16 cellular contexts compared by ENCODE assay signal in the genomic region with DNA sequence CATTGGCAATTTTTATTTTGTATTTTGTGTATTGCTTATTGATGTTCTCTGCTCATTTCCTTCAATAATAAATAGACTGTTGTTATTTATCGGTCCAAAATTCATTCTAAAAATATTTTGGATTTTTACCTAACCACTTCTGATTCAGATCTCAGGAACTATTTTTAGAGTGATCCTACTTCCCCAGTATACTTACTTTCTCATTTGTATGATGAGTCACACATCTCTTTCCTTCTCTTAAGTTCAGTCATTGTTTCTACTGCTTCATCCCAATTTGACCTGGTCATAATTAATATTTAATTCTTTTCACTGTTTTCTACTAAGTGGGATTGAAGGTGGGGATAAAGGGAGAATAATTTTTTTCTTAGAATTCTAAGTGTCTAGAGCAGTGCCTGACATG.
DNase-seq lines count a peak whose midpoint lies in the region; ATAC-seq and TF ChIP-seq lines count a peak whose summit lies in the region.
"Had no signal": no experiment of that assay in that cellular context is flagged by ENCODE, and none has a peak within 500 bp of the region (broad histone marks: within the 10 kb centered on the region; RNA-seq: fewer than 3 reads in every experiment).

No MANE protein-coding gene starts in this region.

- CTCF ChIA-PET in MCF 10A (lab: Yijun Ruan, JAX), result no interaction called here

- H3K9ac ChIP-seq in fibroblast of lung (ENCODE audit: insufficient read depth, low read length), result no peak overlapping the region

- H3K36me3 Mint-ChIP-seq in MCF 10A (ENCODE audit: insufficient read depth, unreplicated experiment), result peaks cover 36% of the 10 kb centered on the region

- intact Hi-C loops in MCF 10A (cut with micrococcal nuclease) (no loop called here), breast epithelium (cut with DNase I; ENCODE audit: low total_unique reads) (no loop called here)

- no peak overlapping the region for H3K4me3 Mint-ChIP-seq in MCF 10A (ENCODE audit: unreplicated experiment)
- H3K4me3 Mint-ChIP-seq: activated CD4-positive, alpha-beta T cell treated with anti-CD3 and anti-CD28 coated beads, Interleukin-2, amount 10 ng/mL, durations not matched to agents 7 days and 5 days; activated T-helper 17 cell treated with anti-CD3 and anti-CD28 coated beads, Interleukin-2, amount 50 U/mL, for 72 hours had no signal

- no TSS peak for BruUV-seq in MCF 10A (replicated peaks; lab: Mats Ljungman, UMichigan)

- H3K27ac Mint-ChIP-seq in MCF 10A (ENCODE audit: low read depth, unreplicated experiment), result peak overlapping the region; percentile 60
- H3K27ac Mint-ChIP-seq: activated CD4-positive, alpha-beta T cell treated with anti-CD3 and anti-CD28 coated beads, Interleukin-2, amount 10 ng/mL, durations not matched to agents 7 days and 5 days; activated T-helper 17 cell treated with anti-CD3 and anti-CD28 coated beads, Interleukin-2, amount 50 U/mL, for 72 hours had no signal

- H3K4me1 ChIP-seq in breast epithelium (no peaks in the 10 kb centered on the region), fibroblast of lung (ENCODE audit: control insufficient read depth, extremely low read depth, insufficient read depth, low read length) (no peaks in the 10 kb centered on the region), right atrium auricular region (no peaks in the 10 kb centered on the region)
- H3K4me1 ChIP-seq: upper lobe of left lung had no signal

- peaks cover 15% of the 10 kb centered on the region for H3K9me3 Mint-ChIP-seq in MCF 10A (ENCODE audit: unreplicated experiment)

- H4K20me1 ChIP-seq in fibroblast of lung (ENCODE audit: control insufficient read depth, extremely low read depth, insufficient read depth, low read length), result no peaks in the 10 kb centered on the region

- H3K79me2 ChIP-seq in fibroblast of lung (ENCODE audit: control insufficient read depth, insufficient read depth, low read length), result no peaks in the 10 kb centered on the region

- H3K4me3 ChIP-seq in breast epithelium (no peak overlapping the region), fibroblast of lung (replicated peaks in 1 of 4; ENCODE audit: control extremely low read depth in 1 of 4, insufficient read depth in 1 of 4, low read depth in 3 of 4, low read length in 4 of 4) (no peak overlapping the region), right atrium auricular region (no peak overlapping the region)
- H3K4me3 ChIP-seq: A549, PC-9, upper lobe of left lung had no signal

- H3K27me3 ChIP-seq in breast epithelium (no peaks in the 10 kb centered on the region), fibroblast of lung (ENCODE audit: control insufficient read depth, insufficient read depth, low read length) (no peaks in the 10 kb centered on the region), right atrium auricular region (no peaks in the 10 kb centered on the region)
- H3K27me3 ChIP-seq: upper lobe of left lung had no signal

- ATAC-seq in SK-N-SH treated with all-trans-retinoic acid at 6 μM for 48 hours (peak; percentile 74), HG02870 (IDR thresholded peaks at IDR 0.05; ENCODE audit: unreplicated experiment) (no peak)
- ATAC-seq: activated T-helper 17 cell treated with anti-CD3 and anti-CD28 coated beads, Interleukin-2, amount 50 U/mL, for 72 hours had no signal

- H3K27me3 Mint-ChIP-seq in MCF 10A (ENCODE audit: insufficient read depth, unreplicated experiment), result no peaks in the 10 kb centered on the region
- H3K27me3 Mint-ChIP-seq: activated CD4-positive, alpha-beta T cell treated with anti-CD3 and anti-CD28 coated beads, Interleukin-2, amount 10 ng/mL, durations not matched to agents 7 days and 5 days; activated T-helper 17 cell treated with anti-CD3 and anti-CD28 coated beads, Interleukin-2, amount 50 U/mL, for 72 hours had no signal

- DNase-seq in MCF 10A (ENCODE audit: unreplicated experiment), result peak; percentile 19
- DNase-seq in breast epithelium (ENCODE audit: low spot score in 2 of 2), result no peak
- peak; percentile 44 to 84 for DNase-seq in fibroblast of lung (ENCODE audit: low read depth in 2 of 2)
- peak; percentile 23 for DNase-seq in stromal cell of bone marrow (ENCODE audit: low read depth)
- no peak for DNase-seq in right atrium auricular region (ENCODE audit: low spot score)
- no peak for DNase-seq in NCI-H748 treated with DMSO at 0.1 percent for 48 hours (lab: John Stamatoyannopoulos, UW)
- DNase-seq: activated CD4-positive, alpha-beta T cell treated with anti-CD3 and anti-CD28 coated beads, Interleukin-2, amount 10 ng/mL, durations not matched to agents 7 days and 5 days; mesendoderm; NCI-H2171; PC-9; upper lobe of left lung had no signal

- no peak overlapping the region for H3K4me2 ChIP-seq in fibroblast of lung (ENCODE audit: extremely low read depth, insufficient read depth, low read length)
- H3K4me2 ChIP-seq: A549, PC-9 had no signal

- no peak for TF ChIP-seq POLR2A in breast epithelium (IDR thresholded peaks at IDR 0.05)

- TF ChIP-seq CTCF in MCF 10A (IDR thresholded peaks at IDR 0.05; ENCODE audit: unreplicated experiment) (no peak), breast epithelium (IDR thresholded peaks at IDR 0.05) (no peak), fibroblast of lung (conservative IDR thresholded peaks at IDR 0.05 in 1 of 2, IDR thresholded peaks at IDR 0.05 in 1 of 2; ENCODE audit: low read depth in 1 of 2, low read length in 2 of 2) (no peak), right atrium auricular region (IDR thresholded peaks at IDR 0.05) (no peak)

- POLR2A ChIA-PET in MCF 10A (lab: Yijun Ruan, JAX), result interaction anchor here (0.6 kb wide), 1 partner anchor 1197 kb away, joined by 3 read pairs; no protein-coding TSS in a partner anchor

- H3K36me3 ChIP-seq in breast epithelium, result peaks cover 3% of the 10 kb centered on the region
- H3K36me3 ChIP-seq in fibroblast of lung (ENCODE audit: control insufficient read depth, insufficient read depth, low read length), result no peaks in the 10 kb centered on the region
- peaks cover 20% of the 10 kb centered on the region for H3K36me3 ChIP-seq in right atrium auricular region

- H3K27ac ChIP-seq in breast epithelium (no peak overlapping the region), fibroblast of lung (ENCODE audit: insufficient read depth, low read length) (no peak overlapping the region), right atrium auricular region (no peak overlapping the region)
- H3K27ac ChIP-seq: A549, epithelial cell of prostate, PC-9, upper lobe of left lung had no signal

- H3K4me1 Mint-ChIP-seq in MCF 10A (ENCODE audit: insufficient read depth, unreplicated experiment), result peaks cover 6% of the 10 kb centered on the region
- H3K4me1 Mint-ChIP-seq: activated CD4-positive, alpha-beta T cell treated with anti-CD3 and anti-CD28 coated beads, Interleukin-2, amount 10 ng/mL, durations not matched to agents 7 days and 5 days; activated T-helper 17 cell treated with anti-CD3 and anti-CD28 coated beads, Interleukin-2, amount 50 U/mL, for 72 hours had no signal

- H2AFZ ChIP-seq in fibroblast of lung (ENCODE audit: low read length), result no peak overlapping the region
- H2AFZ ChIP-seq: PC-9 had no signal

- H3K9me3 ChIP-seq in breast epithelium, result peaks cover 7 to 15% of the 10 kb centered on the region in 2 donors
- H3K9me3 ChIP-seq in fibroblast of lung (ENCODE audit: control insufficient read depth, insufficient read depth, low read depth, low read length), result no peaks in the 10 kb centered on the region
- peaks cover 7 to 16% of the 10 kb centered on the region in 2 donors for H3K9me3 ChIP-seq in right atrium auricular region

TF ChIP-seq in SK-N-SH treated with all-trans-retinoic acid at 6 μM for 48 hours, 23 proteins besides CTCF, POLR2A, EP300 and RAD21 (continues in another document):
- TF ChIP-seq, protein P1, sequence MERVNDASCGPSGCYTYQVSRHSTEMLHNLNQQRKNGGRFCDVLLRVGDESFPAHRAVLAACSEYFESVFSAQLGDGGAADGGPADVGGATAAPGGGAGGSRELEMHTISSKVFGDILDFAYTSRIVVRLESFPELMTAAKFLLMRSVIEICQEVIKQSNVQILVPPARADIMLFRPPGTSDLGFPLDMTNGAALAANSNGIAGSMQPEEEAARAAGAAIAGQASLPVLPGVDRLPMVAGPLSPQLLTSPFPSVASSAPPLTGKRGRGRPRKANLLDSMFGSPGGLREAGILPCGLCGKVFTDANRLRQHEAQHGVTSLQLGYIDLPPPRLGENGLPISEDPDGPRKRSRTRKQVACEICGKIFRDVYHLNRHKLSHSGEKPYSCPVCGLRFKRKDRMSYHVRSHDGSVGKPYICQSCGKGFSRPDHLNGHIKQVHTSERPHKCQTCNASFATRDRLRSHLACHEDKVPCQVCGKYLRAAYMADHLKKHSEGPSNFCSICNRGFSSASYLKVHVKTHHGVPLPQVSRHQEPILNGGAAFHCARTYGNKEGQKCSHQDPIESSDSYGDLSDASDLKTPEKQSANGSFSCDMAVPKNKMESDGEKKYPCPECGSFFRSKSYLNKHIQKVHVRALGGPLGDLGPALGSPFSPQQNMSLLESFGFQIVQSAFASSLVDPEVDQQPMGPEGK (CRISPR knock-in tag; IDR thresholded peaks at IDR 0.05; ENCODE audit: borderline replicate concordance), result no peak
- no peak for TF ChIP-seq PPARA (CRISPR knock-in tag; IDR thresholded peaks at IDR 0.05; ENCODE audit: borderline replicate concordance)
- TF ChIP-seq GLIS3 (CRISPR knock-in tag; IDR thresholded peaks at IDR 0.05), result no peak
- TF ChIP-seq, protein P2, sequence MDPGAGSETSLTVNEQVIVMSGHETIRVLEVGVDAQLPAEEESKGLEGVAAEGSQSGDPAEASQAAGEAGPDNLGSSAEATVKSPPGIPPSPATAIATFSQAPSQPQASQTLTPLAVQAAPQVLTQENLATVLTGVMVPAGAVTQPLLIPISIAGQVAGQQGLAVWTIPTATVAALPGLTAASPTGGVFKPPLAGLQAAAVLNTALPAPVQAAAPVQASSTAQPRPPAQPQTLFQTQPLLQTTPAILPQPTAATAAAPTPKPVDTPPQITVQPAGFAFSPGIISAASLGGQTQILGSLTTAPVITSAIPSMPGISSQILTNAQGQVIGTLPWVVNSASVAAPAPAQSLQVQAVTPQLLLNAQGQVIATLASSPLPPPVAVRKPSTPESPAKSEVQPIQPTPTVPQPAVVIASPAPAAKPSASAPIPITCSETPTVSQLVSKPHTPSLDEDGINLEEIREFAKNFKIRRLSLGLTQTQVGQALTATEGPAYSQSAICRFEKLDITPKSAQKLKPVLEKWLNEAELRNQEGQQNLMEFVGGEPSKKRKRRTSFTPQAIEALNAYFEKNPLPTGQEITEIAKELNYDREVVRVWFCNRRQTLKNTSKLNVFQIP (CRISPR knock-in tag; IDR thresholded peaks at IDR 0.05; ENCODE audit: borderline replicate concordance, low read depth), result no peak
- TF ChIP-seq OSR1 (CRISPR knock-in tag; IDR thresholded peaks at IDR 0.05), result no peak
- no peak for TF ChIP-seq CSDC2 (CRISPR knock-in tag; IDR thresholded peaks at IDR 0.05)
- no peak for TF ChIP-seq ARNTL (CRISPR knock-in tag; IDR thresholded peaks at IDR 0.05; ENCODE audit: borderline replicate concordance, low read depth)
- no peak for TF ChIP-seq ZNF70 (CRISPR knock-in tag; IDR thresholded peaks at IDR 0.05)
- TF ChIP-seq ZFP3 (CRISPR knock-in tag; IDR thresholded peaks at IDR 0.05), result no peak
- no peak for TF ChIP-seq ZFP30 (CRISPR knock-in tag; IDR thresholded peaks at IDR 0.05)
- no peak for TF ChIP-seq RARB (CRISPR knock-in tag; IDR thresholded peaks at IDR 0.05)
- no peak for TF ChIP-seq SNAI2 (CRISPR knock-in tag; IDR thresholded peaks at IDR 0.05)

Comparison
In these comparisons a context has a peak if more than half of its experiments do, and no peak if none do; other contexts are left out.
1. DNase-seq: peak in MCF 10A (single experiment), fibroblast of lung (2 of 2) and stromal cell of bone marrow (single experiment); none in breast epithelium (0 of 2), right atrium auricular region (single experiment) and NCI-H748 treated with DMSO at 0.1 percent for 48 hours (single experiment).